8 cellular contexts compared by ENCODE assay signal in genomic region chr13:73708393-73708985, GRCh38.
DNase-seq lines count a peak whose midpoint lies in the region; ATAC-seq and TF ChIP-seq lines count a peak whose summit lies in the region.

No MANE protein-coding gene starts in this region.

- peaks cover 46% of the 10 kb centered on the region for H3K36me3 Mint-ChIP-seq in central memory CD8-positive, alpha-beta T cell (ENCODE audit: insufficient read depth)

- DNase-seq in AG09319 (ENCODE audit: extremely low read depth, low read depth) (peak; percentile 18), NCI-H1105 (lab: John Stamatoyannopoulos, UW) (peak; percentile 8), T follicular helper cell (ENCODE audit: low read depth) (peak; percentile 39), left kidney (ENCODE audit: low read depth, low spot score) (peak; percentile 89)
- DNase-seq in central memory CD8-positive, alpha-beta T cell (ENCODE audit: low spot score in 2 of 2) = peak in 1 of 2 donors; percentile 13
- peak; percentile 16 for DNase-seq in stimulated activated CD8-positive, alpha-beta memory T cell treated with anti-CD3 and anti-CD28 coated beads, Interleukin-12 subunit alpha, Interleukin-12 subunit beta, amount 100 ng/mL, for 24 hours (ENCODE audit: extremely low read depth)

- no peak overlapping the region for H3K27ac Mint-ChIP-seq in central memory CD8-positive, alpha-beta T cell (ENCODE audit: low read depth)

- no peak overlapping the region for H3K4me3 Mint-ChIP-seq in central memory CD8-positive, alpha-beta T cell

- peaks cover 17% of the 10 kb centered on the region for H3K4me1 Mint-ChIP-seq in central memory CD8-positive, alpha-beta T cell

- no peaks in the 10 kb centered on the region for H3K9me3 Mint-ChIP-seq in central memory CD8-positive, alpha-beta T cell

- H3K27me3 Mint-ChIP-seq in central memory CD8-positive, alpha-beta T cell = no peaks in the 10 kb centered on the region

- TF ChIP-seq CTCF in AG09319 (IDR thresholded peaks at IDR 0.05; ENCODE audit: low read depth, low read length) = peak; percentile 88

- ATAC-seq in GM18499 (IDR thresholded peaks at IDR 0.05; ENCODE audit: insufficient read depth, unreplicated experiment) = peak; percentile 95
- peak; percentile 94 for ATAC-seq in HG02798 (IDR thresholded peaks at IDR 0.05; ENCODE audit: poor library complexity, unreplicated experiment)
- ATAC-seq in central memory CD8-positive, alpha-beta T cell (replicated peaks; ENCODE audit: extremely low read depth, poor library complexity, severe bottlenecking) = peak; percentile 75
